1 cellular context compared by ENCODE assay signal in genomic region chr14:75126679-75127473, GRCh38.
A peak's percentile ranks its signal among the peaks of the same experiment; 100 is the strongest.
TF ChIP-seq lines count a peak whose summit lies in the region.

Gene NEK9 (minus strand): TSS chr14:75127048. CDS start chr14:75126921, 127 bp downstream.

TF ChIP-seq in HepG2, 621 proteins besides CTCF, POLR2A, EP300 and RAD21 (continued from another document and continues in another):
- TF ChIP-seq, protein P1, sequence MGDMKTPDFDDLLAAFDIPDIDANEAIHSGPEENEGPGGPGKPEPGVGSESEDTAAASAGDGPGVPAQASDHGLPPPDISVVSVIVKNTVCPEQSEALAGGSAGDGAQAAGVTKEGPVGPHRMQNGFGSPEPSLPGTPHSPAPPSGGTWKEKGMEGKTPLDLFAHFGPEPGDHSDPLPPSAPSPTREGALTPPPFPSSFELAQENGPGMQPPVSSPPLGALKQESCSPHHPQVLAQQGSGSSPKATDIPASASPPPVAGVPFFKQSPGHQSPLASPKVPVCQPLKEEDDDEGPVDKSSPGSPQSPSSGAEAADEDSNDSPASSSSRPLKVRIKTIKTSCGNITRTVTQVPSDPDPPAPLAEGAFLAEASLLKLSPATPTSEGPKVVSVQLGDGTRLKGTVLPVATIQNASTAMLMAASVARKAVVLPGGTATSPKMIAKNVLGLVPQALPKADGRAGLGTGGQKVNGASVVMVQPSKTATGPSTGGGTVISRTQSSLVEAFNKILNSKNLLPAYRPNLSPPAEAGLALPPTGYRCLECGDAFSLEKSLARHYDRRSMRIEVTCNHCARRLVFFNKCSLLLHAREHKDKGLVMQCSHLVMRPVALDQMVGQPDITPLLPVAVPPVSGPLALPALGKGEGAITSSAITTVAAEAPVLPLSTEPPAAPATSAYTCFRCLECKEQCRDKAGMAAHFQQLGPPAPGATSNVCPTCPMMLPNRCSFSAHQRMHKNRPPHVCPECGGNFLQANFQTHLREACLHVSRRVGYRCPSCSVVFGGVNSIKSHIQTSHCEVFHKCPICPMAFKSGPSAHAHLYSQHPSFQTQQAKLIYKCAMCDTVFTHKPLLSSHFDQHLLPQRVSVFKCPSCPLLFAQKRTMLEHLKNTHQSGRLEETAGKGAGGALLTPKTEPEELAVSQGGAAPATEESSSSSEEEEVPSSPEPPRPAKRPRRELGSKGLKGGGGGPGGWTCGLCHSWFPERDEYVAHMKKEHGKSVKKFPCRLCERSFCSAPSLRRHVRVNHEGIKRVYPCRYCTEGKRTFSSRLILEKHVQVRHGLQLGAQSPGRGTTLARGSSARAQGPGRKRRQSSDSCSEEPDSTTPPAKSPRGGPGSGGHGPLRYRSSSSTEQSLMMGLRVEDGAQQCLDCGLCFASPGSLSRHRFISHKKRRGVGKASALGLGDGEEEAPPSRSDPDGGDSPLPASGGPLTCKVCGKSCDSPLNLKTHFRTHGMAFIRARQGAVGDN (CRISPR knock-in tag; IDR thresholded peaks at IDR 0.05), result peak; percentile 99
- no peak for TF ChIP-seq ZFAT (CRISPR knock-in tag; conservative IDR thresholded peaks at IDR 0.05)
- peak; percentile 78; the same call in 1 of the 2 replicates for TF ChIP-seq SMAD1 (CRISPR knock-in tag; IDR thresholded peaks at IDR 0.05; ENCODE audit: borderline replicate concordance, low read depth)
- TF ChIP-seq HIC2 (CRISPR knock-in tag; IDR thresholded peaks at IDR 0.05; ENCODE audit: low read depth), result no peak
- TF ChIP-seq SNAI1 (CRISPR knock-in tag; IDR thresholded peaks at IDR 0.05; ENCODE audit: borderline replicate concordance), result peak; percentile 47; the same call in 1 of the 2 replicates
- TF ChIP-seq ZFP36L1 (CRISPR knock-in tag; IDR thresholded peaks at IDR 0.05), result no peak
- TF ChIP-seq ZBTB2 (CRISPR knock-in tag; IDR thresholded peaks at IDR 0.05; ENCODE audit: low read depth), result peak; percentile 55; the same call in 1 of the 2 replicates
- TF ChIP-seq PATZ1 (CRISPR knock-in tag; IDR thresholded peaks at IDR 0.05), result no peak; the same call in 1 of the 2 replicates
- TF ChIP-seq, protein P2, sequence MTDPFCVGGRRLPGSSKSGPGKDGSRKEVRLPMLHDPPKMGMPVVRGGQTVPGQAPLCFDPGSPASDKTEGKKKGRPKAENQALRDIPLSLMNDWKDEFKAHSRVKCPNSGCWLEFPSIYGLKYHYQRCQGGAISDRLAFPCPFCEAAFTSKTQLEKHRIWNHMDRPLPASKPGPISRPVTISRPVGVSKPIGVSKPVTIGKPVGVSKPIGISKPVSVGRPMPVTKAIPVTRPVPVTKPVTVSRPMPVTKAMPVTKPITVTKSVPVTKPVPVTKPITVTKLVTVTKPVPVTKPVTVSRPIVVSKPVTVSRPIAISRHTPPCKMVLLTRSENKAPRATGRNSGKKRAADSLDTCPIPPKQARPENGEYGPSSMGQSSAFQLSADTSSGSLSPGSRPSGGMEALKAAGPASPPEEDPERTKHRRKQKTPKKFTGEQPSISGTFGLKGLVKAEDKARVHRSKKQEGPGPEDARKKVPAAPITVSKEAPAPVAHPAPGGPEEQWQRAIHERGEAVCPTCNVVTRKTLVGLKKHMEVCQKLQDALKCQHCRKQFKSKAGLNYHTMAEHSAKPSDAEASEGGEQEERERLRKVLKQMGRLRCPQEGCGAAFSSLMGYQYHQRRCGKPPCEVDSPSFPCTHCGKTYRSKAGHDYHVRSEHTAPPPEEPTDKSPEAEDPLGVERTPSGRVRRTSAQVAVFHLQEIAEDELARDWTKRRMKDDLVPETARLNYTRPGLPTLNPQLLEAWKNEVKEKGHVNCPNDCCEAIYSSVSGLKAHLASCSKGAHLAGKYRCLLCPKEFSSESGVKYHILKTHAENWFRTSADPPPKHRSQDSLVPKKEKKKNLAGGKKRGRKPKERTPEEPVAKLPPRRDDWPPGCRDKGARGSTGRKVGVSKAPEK (CRISPR knock-in tag; IDR thresholded peaks at IDR 0.05; ENCODE audit: borderline replicate concordance), result no peak; the same call in 1 of the 2 replicates
- no peak for TF ChIP-seq TCF7L2 (IDR thresholded peaks at IDR 0.05; ENCODE audit: low read depth, low read length)
- TF ChIP-seq ZNF672 (CRISPR knock-in tag; IDR thresholded peaks at IDR 0.05), result no peak
- no peak for TF ChIP-seq IRX3 (CRISPR knock-in tag; IDR thresholded peaks at IDR 0.05; ENCODE audit: borderline replicate concordance, low read depth)
- TF ChIP-seq, protein P3, sequence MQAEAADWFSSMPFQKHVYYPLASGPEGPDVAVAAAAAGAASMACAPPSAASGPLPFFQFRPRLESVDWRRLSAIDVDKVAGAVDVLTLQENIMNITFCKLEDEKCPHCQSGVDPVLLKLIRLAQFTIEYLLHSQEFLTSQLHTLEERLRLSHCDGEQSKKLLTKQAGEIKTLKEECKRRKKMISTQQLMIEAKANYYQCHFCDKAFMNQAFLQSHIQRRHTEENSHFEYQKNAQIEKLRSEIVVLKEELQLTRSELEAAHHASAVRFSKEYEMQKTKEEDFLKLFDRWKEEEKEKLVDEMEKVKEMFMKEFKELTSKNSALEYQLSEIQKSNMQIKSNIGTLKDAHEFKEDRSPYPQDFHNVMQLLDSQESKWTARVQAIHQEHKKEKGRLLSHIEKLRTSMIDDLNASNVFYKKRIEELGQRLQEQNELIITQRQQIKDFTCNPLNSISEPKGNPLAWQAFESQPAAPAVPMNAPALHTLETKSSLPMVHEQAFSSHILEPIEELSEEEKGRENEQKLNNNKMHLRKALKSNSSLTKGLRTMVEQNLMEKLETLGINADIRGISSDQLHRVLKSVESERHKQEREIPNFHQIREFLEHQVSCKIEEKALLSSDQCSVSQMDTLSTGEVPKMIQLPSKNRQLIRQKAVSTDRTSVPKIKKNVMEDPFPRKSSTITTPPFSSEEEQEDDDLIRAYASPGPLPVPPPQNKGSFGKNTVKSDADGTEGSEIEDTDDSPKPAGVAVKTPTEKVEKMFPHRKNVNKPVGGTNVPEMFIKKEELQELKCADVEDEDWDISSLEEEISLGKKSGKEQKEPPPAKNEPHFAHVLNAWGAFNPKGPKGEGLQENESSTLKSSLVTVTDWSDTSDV (CRISPR knock-in tag; IDR thresholded peaks at IDR 0.05), result no peak
- TF ChIP-seq, protein P4, sequence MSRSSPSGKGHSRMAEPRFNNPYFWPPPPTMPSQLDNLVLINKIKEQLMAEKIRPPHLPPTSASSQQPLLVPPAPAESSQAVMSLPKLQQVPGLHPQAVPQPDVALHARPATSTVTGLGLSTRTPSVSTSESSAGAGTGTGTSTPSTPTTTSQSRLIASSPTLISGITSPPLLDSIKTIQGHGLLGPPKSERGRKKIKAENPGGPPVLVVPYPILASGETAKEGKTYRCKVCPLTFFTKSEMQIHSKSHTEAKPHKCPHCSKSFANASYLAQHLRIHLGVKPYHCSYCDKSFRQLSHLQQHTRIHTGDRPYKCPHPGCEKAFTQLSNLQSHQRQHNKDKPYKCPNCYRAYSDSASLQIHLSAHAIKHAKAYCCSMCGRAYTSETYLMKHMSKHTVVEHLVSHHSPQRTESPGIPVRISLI (CRISPR knock-in tag; IDR thresholded peaks at IDR 0.05; ENCODE audit: borderline replicate concordance), result no peak
- TF ChIP-seq SRSF9 (IDR thresholded peaks at IDR 0.05; ENCODE audit: borderline replicate concordance, insufficient read depth, low read depth, low read length, poor library complexity, severe bottlenecking), result no peak
- TF ChIP-seq NFE2 (CRISPR knock-in tag; IDR thresholded peaks at IDR 0.05), result no peak
- TF ChIP-seq HIVEP1 (CRISPR knock-in tag; IDR thresholded peaks at IDR 0.05), result peak; percentile 69; the same call in 1 of the 2 replicates
- no peak for TF ChIP-seq TEAD3 (CRISPR knock-in tag; optimal IDR thresholded peaks at IDR 0.05; ENCODE audit: borderline replicate concordance)
- peak; percentile 97 for TF ChIP-seq KMT2B (CRISPR knock-in tag; IDR thresholded peaks at IDR 0.05)
- no peak for TF ChIP-seq ATF7 (IDR thresholded peaks at IDR 0.05)
- peak; percentile 75; the same call in 1 of the 2 replicates for TF ChIP-seq ATF7 (CRISPR knock-in tag; IDR thresholded peaks at IDR 0.05)
- peak; percentile 72; the same call in 1 of the 2 replicates for TF ChIP-seq ZSCAN25 (CRISPR knock-in tag; IDR thresholded peaks at IDR 0.05)
- no peak for TF ChIP-seq SOX13 (IDR thresholded peaks at IDR 0.05)
- TF ChIP-seq SOX13 (CRISPR knock-in tag; conservative IDR thresholded peaks at IDR 0.05 in 1 of 2, IDR thresholded peaks at IDR 0.05 in 1 of 2), result peak in 1 of 2 experiments; percentile 29; a peak in 1 of 4 replicates
- TF ChIP-seq CENPT (CRISPR knock-in tag; IDR thresholded peaks at IDR 0.05; ENCODE audit: low read depth), result peak; percentile 83; the same call in 1 of the 2 replicates
- TF ChIP-seq, protein P5, sequence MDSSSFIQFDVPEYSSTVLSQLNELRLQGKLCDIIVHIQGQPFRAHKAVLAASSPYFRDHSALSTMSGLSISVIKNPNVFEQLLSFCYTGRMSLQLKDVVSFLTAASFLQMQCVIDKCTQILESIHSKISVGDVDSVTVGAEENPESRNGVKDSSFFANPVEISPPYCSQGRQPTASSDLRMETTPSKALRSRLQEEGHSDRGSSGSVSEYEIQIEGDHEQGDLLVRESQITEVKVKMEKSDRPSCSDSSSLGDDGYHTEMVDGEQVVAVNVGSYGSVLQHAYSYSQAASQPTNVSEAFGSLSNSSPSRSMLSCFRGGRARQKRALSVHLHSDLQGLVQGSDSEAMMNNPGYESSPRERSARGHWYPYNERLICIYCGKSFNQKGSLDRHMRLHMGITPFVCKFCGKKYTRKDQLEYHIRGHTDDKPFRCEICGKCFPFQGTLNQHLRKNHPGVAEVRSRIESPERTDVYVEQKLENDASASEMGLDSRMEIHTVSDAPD (CRISPR knock-in tag; IDR thresholded peaks at IDR 0.05), result no peak
- peak; percentile 44; the same call in 1 of the 2 replicates for TF ChIP-seq TARDBP (CRISPR knock-in tag; IDR thresholded peaks at IDR 0.05)
- TF ChIP-seq CAMTA2 (CRISPR knock-in tag; IDR thresholded peaks at IDR 0.05; ENCODE audit: borderline replicate concordance), result 0 out of 2 replicates have a peak, but pooled peaks have one; percentile 35
- TF ChIP-seq, protein P6, sequence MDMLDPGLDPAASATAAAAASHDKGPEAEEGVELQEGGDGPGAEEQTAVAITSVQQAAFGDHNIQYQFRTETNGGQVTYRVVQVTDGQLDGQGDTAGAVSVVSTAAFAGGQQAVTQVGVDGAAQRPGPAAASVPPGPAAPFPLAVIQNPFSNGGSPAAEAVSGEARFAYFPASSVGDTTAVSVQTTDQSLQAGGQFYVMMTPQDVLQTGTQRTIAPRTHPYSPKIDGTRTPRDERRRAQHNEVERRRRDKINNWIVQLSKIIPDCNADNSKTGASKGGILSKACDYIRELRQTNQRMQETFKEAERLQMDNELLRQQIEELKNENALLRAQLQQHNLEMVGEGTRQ (IDR thresholded peaks at IDR 0.05; ENCODE audit: low read depth, low read length), result no peak
- TF ChIP-seq, protein P6 (CRISPR knock-in tag; IDR thresholded peaks at IDR 0.05; ENCODE audit: borderline replicate concordance), result peak; percentile 37; the same call in 1 of the 2 replicates
- no peak for TF ChIP-seq ZNF850 (CRISPR knock-in tag; conservative IDR thresholded peaks at IDR 0.05)
- no peak for TF ChIP-seq FIP1L1 (IDR thresholded peaks at IDR 0.05; ENCODE audit: borderline replicate concordance, insufficient read depth, low read depth, low read length)
- peak; percentile 96 for TF ChIP-seq ZNF747 (CRISPR knock-in tag; IDR thresholded peaks at IDR 0.05; ENCODE audit: borderline replicate concordance)
